In the genomic region with DNA sequence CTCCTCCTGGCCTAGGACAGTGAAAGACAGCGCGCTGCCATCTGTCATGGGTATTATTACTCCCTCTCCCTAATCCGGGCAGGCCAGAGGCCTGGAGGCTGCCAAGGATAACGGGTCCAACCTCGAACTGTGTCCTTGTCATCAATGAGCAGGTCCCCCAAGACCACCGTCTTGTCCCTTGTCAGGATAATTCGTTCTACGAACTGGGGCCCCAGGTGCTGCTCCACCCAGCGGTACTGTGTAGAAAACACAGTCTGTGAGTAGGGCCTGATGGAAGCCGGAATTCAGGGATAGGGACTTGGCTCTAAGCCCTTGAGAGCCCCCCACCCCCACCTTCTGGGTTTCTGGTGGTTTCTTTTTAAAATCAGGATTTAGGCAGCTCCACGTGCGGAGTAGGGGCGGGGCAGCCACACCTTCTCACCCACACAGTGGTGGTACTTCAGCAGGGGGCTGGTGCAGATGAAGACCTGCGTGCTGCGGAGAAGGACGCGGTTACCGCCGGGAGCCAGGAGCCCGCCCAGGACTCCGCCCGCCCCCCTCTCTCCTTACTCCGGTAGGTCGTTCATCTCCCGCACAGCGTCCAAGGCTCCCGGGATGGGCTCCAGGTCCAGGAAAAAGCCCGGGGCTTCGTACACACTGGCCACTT, we compare ENCODE assay signal across 1 cellular context.
TF ChIP-seq lines count a peak whose summit lies in the region.

No MANE protein-coding gene starts in this region.

TF ChIP-seq in HEK293, 187 proteins besides CTCF, POLR2A, EP300 and RAD21 (continued from another document):
- TF ChIP-seq, protein P1, sequence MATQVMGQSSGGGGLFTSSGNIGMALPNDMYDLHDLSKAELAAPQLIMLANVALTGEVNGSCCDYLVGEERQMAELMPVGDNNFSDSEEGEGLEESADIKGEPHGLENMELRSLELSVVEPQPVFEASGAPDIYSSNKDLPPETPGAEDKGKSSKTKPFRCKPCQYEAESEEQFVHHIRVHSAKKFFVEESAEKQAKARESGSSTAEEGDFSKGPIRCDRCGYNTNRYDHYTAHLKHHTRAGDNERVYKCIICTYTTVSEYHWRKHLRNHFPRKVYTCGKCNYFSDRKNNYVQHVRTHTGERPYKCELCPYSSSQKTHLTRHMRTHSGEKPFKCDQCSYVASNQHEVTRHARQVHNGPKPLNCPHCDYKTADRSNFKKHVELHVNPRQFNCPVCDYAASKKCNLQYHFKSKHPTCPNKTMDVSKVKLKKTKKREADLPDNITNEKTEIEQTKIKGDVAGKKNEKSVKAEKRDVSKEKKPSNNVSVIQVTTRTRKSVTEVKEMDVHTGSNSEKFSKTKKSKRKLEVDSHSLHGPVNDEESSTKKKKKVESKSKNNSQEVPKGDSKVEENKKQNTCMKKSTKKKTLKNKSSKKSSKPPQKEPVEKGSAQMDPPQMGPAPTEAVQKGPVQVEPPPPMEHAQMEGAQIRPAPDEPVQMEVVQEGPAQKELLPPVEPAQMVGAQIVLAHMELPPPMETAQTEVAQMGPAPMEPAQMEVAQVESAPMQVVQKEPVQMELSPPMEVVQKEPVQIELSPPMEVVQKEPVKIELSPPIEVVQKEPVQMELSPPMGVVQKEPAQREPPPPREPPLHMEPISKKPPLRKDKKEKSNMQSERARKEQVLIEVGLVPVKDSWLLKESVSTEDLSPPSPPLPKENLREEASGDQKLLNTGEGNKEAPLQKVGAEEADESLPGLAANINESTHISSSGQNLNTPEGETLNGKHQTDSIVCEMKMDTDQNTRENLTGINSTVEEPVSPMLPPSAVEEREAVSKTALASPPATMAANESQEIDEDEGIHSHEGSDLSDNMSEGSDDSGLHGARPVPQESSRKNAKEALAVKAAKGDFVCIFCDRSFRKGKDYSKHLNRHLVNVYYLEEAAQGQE (tag by site-specific recombination; IDR thresholded peaks at IDR 0.05): no peak
- TF ChIP-seq, protein P2, sequence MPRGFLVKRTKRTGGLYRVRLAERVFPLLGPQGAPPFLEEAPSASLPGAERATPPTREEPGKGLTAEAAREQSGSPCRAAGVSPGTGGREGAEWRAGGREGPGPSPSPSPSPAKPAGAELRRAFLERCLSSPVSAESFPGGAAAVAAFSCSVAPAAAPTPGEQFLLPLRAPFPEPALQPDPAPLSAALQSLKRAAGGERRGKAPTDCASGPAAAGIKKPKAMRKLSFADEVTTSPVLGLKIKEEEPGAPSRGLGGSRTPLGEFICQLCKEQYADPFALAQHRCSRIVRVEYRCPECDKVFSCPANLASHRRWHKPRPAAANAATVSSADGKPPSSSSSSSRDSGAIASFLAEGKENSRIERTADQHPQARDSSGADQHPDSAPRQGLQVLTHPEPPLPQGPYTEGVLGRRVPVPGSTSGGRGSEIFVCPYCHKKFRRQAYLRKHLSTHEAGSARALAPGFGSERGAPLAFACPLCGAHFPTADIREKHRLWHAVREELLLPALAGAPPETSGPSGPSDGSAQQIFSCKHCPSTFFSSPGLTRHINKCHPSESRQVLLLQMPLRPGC (tag by site-specific recombination; IDR thresholded peaks at IDR 0.05): no peak
- no peak for TF ChIP-seq RBAK (tag by site-specific recombination; IDR thresholded peaks at IDR 0.05)
- TF ChIP-seq ZNF223 (tag by site-specific recombination; IDR thresholded peaks at IDR 0.05): no peak
- TF ChIP-seq, protein P3, sequence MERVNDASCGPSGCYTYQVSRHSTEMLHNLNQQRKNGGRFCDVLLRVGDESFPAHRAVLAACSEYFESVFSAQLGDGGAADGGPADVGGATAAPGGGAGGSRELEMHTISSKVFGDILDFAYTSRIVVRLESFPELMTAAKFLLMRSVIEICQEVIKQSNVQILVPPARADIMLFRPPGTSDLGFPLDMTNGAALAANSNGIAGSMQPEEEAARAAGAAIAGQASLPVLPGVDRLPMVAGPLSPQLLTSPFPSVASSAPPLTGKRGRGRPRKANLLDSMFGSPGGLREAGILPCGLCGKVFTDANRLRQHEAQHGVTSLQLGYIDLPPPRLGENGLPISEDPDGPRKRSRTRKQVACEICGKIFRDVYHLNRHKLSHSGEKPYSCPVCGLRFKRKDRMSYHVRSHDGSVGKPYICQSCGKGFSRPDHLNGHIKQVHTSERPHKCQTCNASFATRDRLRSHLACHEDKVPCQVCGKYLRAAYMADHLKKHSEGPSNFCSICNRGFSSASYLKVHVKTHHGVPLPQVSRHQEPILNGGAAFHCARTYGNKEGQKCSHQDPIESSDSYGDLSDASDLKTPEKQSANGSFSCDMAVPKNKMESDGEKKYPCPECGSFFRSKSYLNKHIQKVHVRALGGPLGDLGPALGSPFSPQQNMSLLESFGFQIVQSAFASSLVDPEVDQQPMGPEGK (tag by site-specific recombination; IDR thresholded peaks at IDR 0.05): peak; percentile 70
- no peak for TF ChIP-seq TRIM28 (IDR thresholded peaks at IDR 0.05; ENCODE audit: borderline replicate concordance, low read length)
- TF ChIP-seq SP3 (tag by site-specific recombination; IDR thresholded peaks at IDR 0.05): peak; percentile 72
- no peak for TF ChIP-seq ZNF433 (tag by site-specific recombination; IDR thresholded peaks at IDR 0.05; ENCODE audit: low read depth)
- peak; percentile 45 for TF ChIP-seq ZFHX2 (tag by site-specific recombination; conservative IDR thresholded peaks at IDR 0.05)
- no peak for TF ChIP-seq ZNF138 (tag by site-specific recombination; IDR thresholded peaks at IDR 0.05; ENCODE audit: borderline replicate concordance)
- TF ChIP-seq ZNF2 (tag by site-specific recombination; IDR thresholded peaks at IDR 0.05): peak; percentile 77; the same call in 1 of the 2 replicates
- TF ChIP-seq KLF10 (tag by site-specific recombination; IDR thresholded peaks at IDR 0.05): peak; percentile 82
- TF ChIP-seq, protein P4, sequence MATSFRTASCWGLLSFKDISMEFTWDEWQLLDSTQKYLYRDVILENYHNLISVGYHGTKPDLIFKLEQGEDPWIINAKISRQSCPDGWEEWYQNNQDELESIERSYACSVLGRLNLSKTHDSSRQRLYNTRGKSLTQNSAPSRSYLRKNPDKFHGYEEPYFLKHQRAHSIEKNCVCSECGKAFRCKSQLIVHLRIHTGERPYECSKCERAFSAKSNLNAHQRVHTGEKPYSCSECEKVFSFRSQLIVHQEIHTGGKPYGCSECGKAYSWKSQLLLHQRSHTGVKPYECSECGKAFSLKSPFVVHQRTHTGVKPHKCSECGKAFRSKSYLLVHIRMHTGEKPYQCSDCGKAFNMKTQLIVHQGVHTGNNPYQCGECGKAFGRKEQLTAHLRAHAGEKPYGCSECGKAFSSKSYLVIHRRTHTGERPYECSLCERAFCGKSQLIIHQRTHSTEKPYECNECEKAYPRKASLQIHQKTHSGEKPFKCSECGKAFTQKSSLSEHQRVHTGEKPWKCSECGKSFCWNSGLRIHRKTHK (tag by site-specific recombination; IDR thresholded peaks at IDR 0.05): no peak
- no peak for TF ChIP-seq ZNF174 (tag by site-specific recombination; IDR thresholded peaks at IDR 0.05)
- no peak for TF ChIP-seq ZNF529 (tag by site-specific recombination; IDR thresholded peaks at IDR 0.05; ENCODE audit: insufficient replicate concordance)
- TF ChIP-seq KLF8 (tag by site-specific recombination; IDR thresholded peaks at IDR 0.05): 0 out of 2 replicates have a peak, but pooled peaks have one; percentile 76
- no peak for TF ChIP-seq ZNF785 (tag by site-specific recombination; IDR thresholded peaks at IDR 0.05)
- TF ChIP-seq, protein P5, sequence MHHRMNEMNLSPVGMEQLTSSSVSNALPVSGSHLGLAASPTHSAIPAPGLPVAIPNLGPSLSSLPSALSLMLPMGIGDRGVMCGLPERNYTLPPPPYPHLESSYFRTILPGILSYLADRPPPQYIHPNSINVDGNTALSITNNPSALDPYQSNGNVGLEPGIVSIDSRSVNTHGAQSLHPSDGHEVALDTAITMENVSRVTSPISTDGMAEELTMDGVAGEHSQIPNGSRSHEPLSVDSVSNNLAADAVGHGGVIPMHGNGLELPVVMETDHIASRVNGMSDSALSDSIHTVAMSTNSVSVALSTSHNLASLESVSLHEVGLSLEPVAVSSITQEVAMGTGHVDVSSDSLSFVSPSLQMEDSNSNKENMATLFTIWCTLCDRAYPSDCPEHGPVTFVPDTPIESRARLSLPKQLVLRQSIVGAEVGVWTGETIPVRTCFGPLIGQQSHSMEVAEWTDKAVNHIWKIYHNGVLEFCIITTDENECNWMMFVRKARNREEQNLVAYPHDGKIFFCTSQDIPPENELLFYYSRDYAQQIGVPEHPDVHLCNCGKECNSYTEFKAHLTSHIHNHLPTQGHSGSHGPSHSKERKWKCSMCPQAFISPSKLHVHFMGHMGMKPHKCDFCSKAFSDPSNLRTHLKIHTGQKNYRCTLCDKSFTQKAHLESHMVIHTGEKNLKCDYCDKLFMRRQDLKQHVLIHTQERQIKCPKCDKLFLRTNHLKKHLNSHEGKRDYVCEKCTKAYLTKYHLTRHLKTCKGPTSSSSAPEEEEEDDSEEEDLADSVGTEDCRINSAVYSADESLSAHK (tag by site-specific recombination; IDR thresholded peaks at IDR 0.05): peak; percentile 78
- TF ChIP-seq ZBTB17 (tag by site-specific recombination; IDR thresholded peaks at IDR 0.05): peak; percentile 41; the same call in 1 of the 2 replicates
- TF ChIP-seq, protein P6, sequence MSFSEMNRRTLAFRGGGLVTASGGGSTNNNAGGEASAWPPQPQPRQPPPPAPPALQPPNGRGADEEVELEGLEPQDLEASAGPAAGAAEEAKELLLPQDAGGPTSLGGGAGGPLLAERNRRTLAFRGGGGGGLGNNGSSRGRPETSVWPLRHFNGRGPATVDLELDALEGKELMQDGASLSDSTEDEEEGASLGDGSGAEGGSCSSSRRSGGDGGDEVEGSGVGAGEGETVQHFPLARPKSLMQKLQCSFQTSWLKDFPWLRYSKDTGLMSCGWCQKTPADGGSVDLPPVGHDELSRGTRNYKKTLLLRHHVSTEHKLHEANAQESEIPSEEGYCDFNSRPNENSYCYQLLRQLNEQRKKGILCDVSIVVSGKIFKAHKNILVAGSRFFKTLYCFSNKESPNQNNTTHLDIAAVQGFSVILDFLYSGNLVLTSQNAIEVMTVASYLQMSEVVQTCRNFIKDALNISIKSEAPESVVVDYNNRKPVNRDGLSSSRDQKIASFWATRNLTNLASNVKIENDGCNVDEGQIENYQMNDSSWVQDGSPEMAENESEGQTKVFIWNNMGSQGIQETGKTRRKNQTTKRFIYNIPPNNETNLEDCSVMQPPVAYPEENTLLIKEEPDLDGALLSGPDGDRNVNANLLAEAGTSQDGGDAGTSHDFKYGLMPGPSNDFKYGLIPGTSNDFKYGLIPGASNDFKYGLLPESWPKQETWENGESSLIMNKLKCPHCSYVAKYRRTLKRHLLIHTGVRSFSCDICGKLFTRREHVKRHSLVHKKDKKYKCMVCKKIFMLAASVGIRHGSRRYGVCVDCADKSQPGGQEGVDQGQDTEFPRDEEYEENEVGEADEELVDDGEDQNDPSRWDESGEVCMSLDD (tag by site-specific recombination; IDR thresholded peaks at IDR 0.05): no peak
- no peak for TF ChIP-seq ZNF157 (tag by site-specific recombination; IDR thresholded peaks at IDR 0.05)
- no peak for TF ChIP-seq ZNF560 (tag by site-specific recombination; IDR thresholded peaks at IDR 0.05; ENCODE audit: borderline replicate concordance)
- TF ChIP-seq ZNF843 (tag by site-specific recombination; IDR thresholded peaks at IDR 0.05): no peak
- TF ChIP-seq, protein P7, sequence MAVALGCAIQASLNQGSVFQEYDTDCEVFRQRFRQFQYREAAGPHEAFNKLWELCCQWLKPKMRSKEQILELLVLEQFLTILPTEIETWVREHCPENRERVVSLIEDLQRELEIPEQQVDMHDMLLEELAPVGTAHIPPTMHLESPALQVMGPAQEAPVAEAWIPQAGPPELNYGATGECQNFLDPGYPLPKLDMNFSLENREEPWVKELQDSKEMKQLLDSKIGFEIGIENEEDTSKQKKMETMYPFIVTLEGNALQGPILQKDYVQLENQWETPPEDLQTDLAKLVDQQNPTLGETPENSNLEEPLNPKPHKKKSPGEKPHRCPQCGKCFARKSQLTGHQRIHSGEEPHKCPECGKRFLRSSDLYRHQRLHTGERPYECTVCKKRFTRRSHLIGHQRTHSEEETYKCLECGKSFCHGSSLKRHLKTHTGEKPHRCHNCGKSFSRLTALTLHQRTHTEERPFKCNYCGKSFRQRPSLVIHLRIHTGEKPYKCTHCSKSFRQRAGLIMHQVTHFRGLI (tag by site-specific recombination; IDR thresholded peaks at IDR 0.05): no peak
- peak; percentile 25; the same call in 1 of the 2 replicates for TF ChIP-seq EGR2 (tag by site-specific recombination; IDR thresholded peaks at IDR 0.05; ENCODE audit: low read depth)
- TF ChIP-seq, protein P8, sequence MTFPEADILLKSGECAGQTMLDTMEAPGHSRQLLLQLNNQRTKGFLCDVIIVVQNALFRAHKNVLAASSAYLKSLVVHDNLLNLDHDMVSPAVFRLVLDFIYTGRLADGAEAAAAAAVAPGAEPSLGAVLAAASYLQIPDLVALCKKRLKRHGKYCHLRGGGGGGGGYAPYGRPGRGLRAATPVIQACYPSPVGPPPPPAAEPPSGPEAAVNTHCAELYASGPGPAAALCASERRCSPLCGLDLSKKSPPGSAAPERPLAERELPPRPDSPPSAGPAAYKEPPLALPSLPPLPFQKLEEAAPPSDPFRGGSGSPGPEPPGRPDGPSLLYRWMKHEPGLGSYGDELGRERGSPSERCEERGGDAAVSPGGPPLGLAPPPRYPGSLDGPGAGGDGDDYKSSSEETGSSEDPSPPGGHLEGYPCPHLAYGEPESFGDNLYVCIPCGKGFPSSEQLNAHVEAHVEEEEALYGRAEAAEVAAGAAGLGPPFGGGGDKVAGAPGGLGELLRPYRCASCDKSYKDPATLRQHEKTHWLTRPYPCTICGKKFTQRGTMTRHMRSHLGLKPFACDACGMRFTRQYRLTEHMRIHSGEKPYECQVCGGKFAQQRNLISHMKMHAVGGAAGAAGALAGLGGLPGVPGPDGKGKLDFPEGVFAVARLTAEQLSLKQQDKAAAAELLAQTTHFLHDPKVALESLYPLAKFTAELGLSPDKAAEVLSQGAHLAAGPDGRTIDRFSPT (tag by site-specific recombination; IDR thresholded peaks at IDR 0.05): no peak
- TF ChIP-seq, protein P9, sequence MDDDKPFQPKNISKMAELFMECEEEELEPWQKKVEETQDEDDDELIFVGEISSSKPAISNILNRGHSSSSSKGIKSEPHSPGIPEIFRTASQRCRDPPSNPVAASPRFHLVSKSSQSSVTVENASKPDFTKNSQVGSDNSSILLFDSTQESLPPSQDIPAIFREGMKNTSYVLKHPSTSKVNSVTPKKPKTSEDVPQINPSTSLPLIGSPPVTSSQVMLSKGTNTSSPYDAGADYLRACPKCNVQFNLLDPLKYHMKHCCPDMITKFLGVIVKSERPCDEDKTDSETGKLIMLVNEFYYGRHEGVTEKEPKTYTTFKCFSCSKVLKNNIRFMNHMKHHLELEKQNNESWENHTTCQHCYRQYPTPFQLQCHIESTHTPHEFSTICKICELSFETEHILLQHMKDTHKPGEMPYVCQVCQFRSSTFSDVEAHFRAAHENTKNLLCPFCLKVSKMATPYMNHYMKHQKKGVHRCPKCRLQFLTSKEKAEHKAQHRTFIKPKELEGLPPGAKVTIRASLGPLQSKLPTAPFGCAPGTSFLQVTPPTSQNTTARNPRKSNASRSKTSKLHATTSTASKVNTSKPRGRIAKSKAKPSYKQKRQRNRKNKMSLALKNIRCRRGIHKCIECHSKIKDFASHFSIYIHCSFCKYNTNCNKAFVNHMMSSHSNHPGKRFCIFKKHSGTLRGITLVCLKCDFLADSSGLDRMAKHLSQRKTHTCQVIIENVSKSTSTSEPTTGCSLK (tag by site-specific recombination; IDR thresholded peaks at IDR 0.05): no peak
- TF ChIP-seq, protein P10, sequence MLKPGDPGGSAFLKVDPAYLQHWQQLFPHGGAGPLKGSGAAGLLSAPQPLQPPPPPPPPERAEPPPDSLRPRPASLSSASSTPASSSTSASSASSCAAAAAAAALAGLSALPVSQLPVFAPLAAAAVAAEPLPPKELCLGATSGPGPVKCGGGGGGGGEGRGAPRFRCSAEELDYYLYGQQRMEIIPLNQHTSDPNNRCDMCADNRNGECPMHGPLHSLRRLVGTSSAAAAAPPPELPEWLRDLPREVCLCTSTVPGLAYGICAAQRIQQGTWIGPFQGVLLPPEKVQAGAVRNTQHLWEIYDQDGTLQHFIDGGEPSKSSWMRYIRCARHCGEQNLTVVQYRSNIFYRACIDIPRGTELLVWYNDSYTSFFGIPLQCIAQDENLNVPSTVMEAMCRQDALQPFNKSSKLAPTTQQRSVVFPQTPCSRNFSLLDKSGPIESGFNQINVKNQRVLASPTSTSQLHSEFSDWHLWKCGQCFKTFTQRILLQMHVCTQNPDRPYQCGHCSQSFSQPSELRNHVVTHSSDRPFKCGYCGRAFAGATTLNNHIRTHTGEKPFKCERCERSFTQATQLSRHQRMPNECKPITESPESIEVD (tag by site-specific recombination; IDR thresholded peaks at IDR 0.05): no peak
